1 cellular context compared by ENCODE assay signal in genomic region chr2:101848790-101849410, GRCh38.
TF ChIP-seq lines count a peak whose summit lies in the region.

No MANE protein-coding gene starts in this region.

TF ChIP-seq in GM23338, 12 proteins besides CTCF, POLR2A, EP300 and RAD21 (continued from another document):
- TF ChIP-seq ZNF462 (CRISPR knock-in tag; IDR thresholded peaks at IDR 0.05) (no peak), NANOG (IDR thresholded peaks at IDR 0.05; ENCODE audit: borderline replicate concordance) (no peak), ZNF114 (CRISPR knock-in tag; IDR thresholded peaks at IDR 0.05) (no peak), POLR2AphosphoS5 (IDR thresholded peaks at IDR 0.05; ENCODE audit: low read depth) (no peak), ETS1 (IDR thresholded peaks at IDR 0.05) (no peak)
TF ChIP-seq in GM23338: peak in this region for 0.
